8 cellular contexts compared by ENCODE assay signal in genomic region chr17:38729886-38730525, GRCh38. TPM values are rescaled to one million over a fixed set of nuclear protein-coding genes. Genes with fewer than 3 reads are reported as not detected.
DNase-seq lines count a peak whose midpoint lies in the region; ATAC-seq and TF ChIP-seq lines count a peak whose summit lies in the region.

CISD3 (plus strand) TSS chr17:38730341; CDS start chr17:38730359, 18 bp downstream.

- H3K4me1 ChIP-seq in duodenal mucosa (ENCODE audit: control insufficient read depth in 1 of 2, insufficient read depth in 2 of 2, low read length in 2 of 2), result peaks cover 67 to 77% of the 10 kb centered on the region in 2 donors
- peaks cover 0 to 16% of the 10 kb centered on the region in 2 donors for H3K4me1 ChIP-seq in lung (ENCODE audit: control insufficient read depth in 2 of 2, insufficient read depth in 2 of 2, low read length in 2 of 2)

- ATAC-seq in GM18907 (IDR thresholded peaks at IDR 0.05; ENCODE audit: unreplicated experiment) (peak; percentile 75), HG03175 (IDR thresholded peaks at IDR 0.05; ENCODE audit: unreplicated experiment) (peak; percentile 73), lung (ENCODE audit: insufficient read depth, low FRiP score) (peak; percentile 92)

- H3K4me3 ChIP-seq in duodenal mucosa (ENCODE audit: low read depth in 1 of 2, low read length in 2 of 2) (peak within 1 kb of the TSS; percentile 97 to 98), lung (peak within 1 kb of the TSS; percentile 59)

- TF ChIP-seq CTCF in AG09319 (IDR thresholded peaks at IDR 0.05; ENCODE audit: low read depth, low read length), result peak; percentile 28
- peak; percentile 54 for TF ChIP-seq CTCF in lung (IDR thresholded peaks at IDR 0.05; ENCODE audit: control extremely low read depth, extremely low read depth)

- no peaks in the 10 kb centered on the region for H3K9me3 ChIP-seq in duodenal mucosa (ENCODE audit: control insufficient read depth in 1 of 2, low read length in 2 of 2)
- H3K9me3 ChIP-seq in lung (ENCODE audit: control insufficient read depth in 2 of 2, insufficient read depth in 1 of 2, low read length in 1 of 2), result no peaks in the 10 kb centered on the region

- DNase-seq in AG09319 (ENCODE audit: extremely low read depth, low read depth), result peak; percentile 67
- peak; percentile 95 for DNase-seq in NCI-H69 (lab: John Stamatoyannopoulos, UW)
- DNase-seq in activated CD4-positive, alpha-beta T cell treated with anti-CD3 and anti-CD28 coated beads, Interleukin-2, amount 50 U/mL, for 4 hours, result peak; percentile 74 to 78
- peak; percentile 82 for DNase-seq in lung (ENCODE audit: low spot score)
- DNase-seq in stimulated activated CD4-positive, alpha-beta T cell treated with anti-CD3 and anti-CD28 coated beads, TNF-alpha, amount 100 ng/mL, for 24 hours (ENCODE audit: low read depth in 3 of 3), result peak; percentile 57 to 84 (median 71)

- H3K27me3 ChIP-seq in duodenal mucosa (ENCODE audit: control insufficient read depth in 1 of 2, insufficient read depth in 2 of 2, low read length in 2 of 2), result no peaks in the 10 kb centered on the region
- no peaks in the 10 kb centered on the region for H3K27me3 ChIP-seq in lung (ENCODE audit: control insufficient read depth, insufficient read depth)

- peak within 1 kb of the TSS; percentile 99 for H3K9ac ChIP-seq in duodenal mucosa (ENCODE audit: low read depth in 1 of 2, low read length in 2 of 2)

- H3K36me3 ChIP-seq in duodenal mucosa (ENCODE audit: control insufficient read depth in 1 of 2, insufficient read depth in 2 of 2, low read length in 2 of 2), result peaks cover 3 to 17% of the 10 kb centered on the region in 2 donors
- peaks cover 0 to 26% of the 10 kb centered on the region in 2 donors for H3K36me3 ChIP-seq in lung (ENCODE audit: control insufficient read depth in 2 of 2, insufficient read depth in 2 of 2, low read length in 2 of 2)

- 1% methylated on average over 61 to 92 of the region's 92 CpGs for WGBS in lung, 2 donors

- H3K27ac ChIP-seq in duodenal mucosa (ENCODE audit: low read depth, low read length) (peak within 1 kb of the TSS; percentile 92), lung (ENCODE audit: low read depth in 1 of 2, low read length in 1 of 2) (peak within 1 kb of the TSS; percentile 86)

RNA-seq across cellular contexts. Expression of gene CISD3, which starts in this region (rescaled TPM):
- 10 to 100 TPM in 1 of 2 donors, 1 to 10 TPM in 1; 2.4 to 49.7 TPM for total RNA-seq in lung
- 10 to 100 TPM; 34.4 to 41.5 TPM for polyA plus RNA-seq in lung

Comparison
In these comparisons a context has a peak if more than half of its experiments do, and no peak if none do; other contexts are left out.
1. Peak in every context shown above with its lines: DNase-seq, ATAC-seq, H3K4me3 ChIP-seq and H3K27ac ChIP-seq.